Comparison of ENCODE assay signal across 22 cellular contexts in the genomic region with DNA sequence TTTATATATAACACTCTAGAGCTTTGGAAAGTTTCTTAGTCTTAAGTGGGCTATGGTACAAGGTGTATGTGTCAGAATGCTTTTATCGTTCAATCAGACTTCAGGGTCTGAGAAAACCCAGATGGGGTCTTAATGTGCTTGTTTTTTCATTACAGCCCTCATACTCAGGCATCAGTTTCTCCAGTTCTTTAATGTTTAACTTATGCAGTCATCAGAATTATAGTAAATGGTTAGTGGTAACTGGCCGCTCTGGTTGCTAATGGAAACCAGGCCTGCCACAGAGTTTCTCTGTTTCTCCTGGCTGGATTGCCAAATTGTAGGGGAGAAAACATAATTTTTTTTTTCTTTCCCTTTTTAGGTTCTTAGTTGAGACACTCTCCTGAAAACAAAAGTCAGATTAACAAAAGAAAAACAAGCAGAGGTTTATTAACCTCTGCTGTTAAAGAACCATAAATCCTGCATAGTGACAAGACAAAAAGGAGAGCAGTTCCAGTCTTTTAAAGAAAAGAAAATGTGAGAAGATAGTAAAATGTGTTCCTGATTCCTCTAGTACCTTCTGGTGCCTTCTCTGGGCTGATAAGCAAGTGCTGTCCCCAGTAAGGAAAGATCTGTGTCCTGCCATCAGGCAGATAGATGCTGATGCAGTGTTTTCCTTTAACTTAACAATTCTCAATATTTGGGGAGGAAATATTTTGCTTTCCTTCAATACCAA. TPM values are rescaled to one million over a fixed set of nuclear protein-coding genes. Genes with fewer than 3 reads are reported as not detected.
DNase-seq lines count a peak whose midpoint lies in the region; FAIRE-seq and TF ChIP-seq lines count a peak whose summit lies in the region.
"Had no signal": no experiment of that assay in that cellular context is flagged by ENCODE, and none has a peak within 500 bp of the region (broad histone marks: within the 10 kb centered on the region; RNA-seq: fewer than 3 reads in every experiment).

No MANE protein-coding gene starts in this region.

- no peak for FAIRE-seq in astrocyte (lab: Jason Lieb, UNC)
- FAIRE-seq: A204.1, GM19239, HTR-8/SVneo had no signal

- TF ChIP-seq CTCF in astrocyte (IDR thresholded peaks at IDR 0.05; ENCODE audit: insufficient read depth, low read depth, low read length) (no peak), osteocyte (IDR thresholded peaks at IDR 0.05) (no peak)

- H3K9ac ChIP-seq in astrocyte (ENCODE audit: low read length), result no peak overlapping the region

- no peaks in the 10 kb centered on the region for H3K36me3 ChIP-seq in astrocyte (ENCODE audit: insufficient read depth, low read length)

- no peaks in the 10 kb centered on the region for H3K36me3 Mint-ChIP-seq in astrocyte (ENCODE audit: low read depth, unreplicated experiment)
- no peaks in the 10 kb centered on the region for H3K36me3 Mint-ChIP-seq in osteocyte (ENCODE audit: unreplicated experiment)
- H3K36me3 Mint-ChIP-seq in activated T-cell treated with anti-CD3 and anti-CD28 coated beads, Interleukin-2, amount 50 U/mL, for 24 hours (ENCODE audit: low read depth), result no peaks in the 10 kb centered on the region
- H3K36me3 Mint-ChIP-seq: IgD-negative memory B cell had no signal

- no peaks in the 10 kb centered on the region for H3K27me3 Mint-ChIP-seq in astrocyte (ENCODE audit: low read depth, unreplicated experiment)
- H3K27me3 Mint-ChIP-seq in osteocyte (ENCODE audit: unreplicated experiment), result peaks cover 25% of the 10 kb centered on the region
- peaks cover 25% of the 10 kb centered on the region for H3K27me3 Mint-ChIP-seq in activated T-cell treated with anti-CD3 and anti-CD28 coated beads, Interleukin-2, amount 50 U/mL, for 24 hours

- H3K27ac Mint-ChIP-seq in astrocyte (ENCODE audit: unreplicated experiment) (peak overlapping the region; percentile 58), osteocyte (ENCODE audit: unreplicated experiment) (no peak overlapping the region)
- H3K27ac Mint-ChIP-seq in activated T-cell treated with anti-CD3 and anti-CD28 coated beads, Interleukin-2, amount 50 U/mL, for 24 hours, result no peak overlapping the region
- H3K27ac Mint-ChIP-seq: IgD-negative memory B cell had no signal

- no peak overlapping the region for H2AFZ ChIP-seq in astrocyte (ENCODE audit: low read depth, low read length)

- no peak overlapping the region for H3K4me3 Mint-ChIP-seq in astrocyte (ENCODE audit: unreplicated experiment)
- no peak overlapping the region for H3K4me3 Mint-ChIP-seq in osteocyte (ENCODE audit: unreplicated experiment)
- no peak overlapping the region for H3K4me3 Mint-ChIP-seq in activated T-cell treated with anti-CD3 and anti-CD28 coated beads, Interleukin-2, amount 50 U/mL, for 24 hours
- H3K4me3 Mint-ChIP-seq: IgD-negative memory B cell had no signal

- in situ Hi-C loops in Caki2 (cut with HindIII; ENCODE audit: low pct_unique_long_range_greater_than_20kb, low sequenced_read_pairs), result no loop called here

- no peak overlapping the region for H3K27ac ChIP-seq in astrocyte (ENCODE audit: low read depth, low read length)
- H3K27ac ChIP-seq: HL-60, SK-N-MC had no signal

- no peaks in the 10 kb centered on the region for H3K27me3 ChIP-seq in astrocyte (ENCODE audit: insufficient read depth, low read length)

- H3K79me2 ChIP-seq in astrocyte (ENCODE audit: insufficient read depth, low read length), result no peaks in the 10 kb centered on the region

- H4K20me1 ChIP-seq in astrocyte (ENCODE audit: insufficient read depth, low read length), result no peaks in the 10 kb centered on the region

- H3K4me1 Mint-ChIP-seq in astrocyte (ENCODE audit: low read depth, unreplicated experiment) (peaks cover 2% of the 10 kb centered on the region), osteocyte (ENCODE audit: unreplicated experiment) (no peaks in the 10 kb centered on the region)
- H3K4me1 Mint-ChIP-seq in activated T-cell treated with anti-CD3 and anti-CD28 coated beads, Interleukin-2, amount 50 U/mL, for 24 hours (ENCODE audit: low read depth), result peaks cover 2% of the 10 kb centered on the region
- H3K4me1 Mint-ChIP-seq: IgD-negative memory B cell had no signal

- H3K9me3 Mint-ChIP-seq in astrocyte (ENCODE audit: unreplicated experiment) (peaks cover 6% of the 10 kb centered on the region), osteocyte (ENCODE audit: unreplicated experiment) (no peaks in the 10 kb centered on the region)
- no peaks in the 10 kb centered on the region for H3K9me3 Mint-ChIP-seq in activated T-cell treated with anti-CD3 and anti-CD28 coated beads, Interleukin-2, amount 50 U/mL, for 24 hours

- DNase-seq in Caki2 (ENCODE audit: low read depth), result peak; percentile 7
- no peak for DNase-seq in astrocyte (ENCODE audit: low read depth)
- DNase-seq in glomerular visceral epithelial cell (ENCODE audit: extremely low spot score), result peak; percentile 44
- DNase-seq in osteocyte (ENCODE audit: extremely low spot score, unreplicated experiment), result peak; percentile 6
- DNase-seq in NCI-H1694 (lab: John Stamatoyannopoulos, UW), result no peak
- no peak for DNase-seq in activated T-cell treated with anti-CD3 and anti-CD28 coated beads, Interleukin-2, amount 50 U/mL, for 24 hours
- no peak for DNase-seq in NCI-H1694 treated with DMSO at 0.1 percent for 48 hours (lab: John Stamatoyannopoulos, UW)
- DNase-seq in NCI-H2227 treated with DMSO at 0.1 percent for 48 hours (lab: John Stamatoyannopoulos, UW), result no peak
- DNase-seq: C1 segment of cervical spinal cord, DMS 273 treated with DMSO at 0.1 percent for 48 hours, H7, NCI-H2029, NCI-H2171 treated with DMSO at 0.1 percent for 48 hours, NCI-H82 had no signal

- no peaks in the 10 kb centered on the region for H3K9me3 ChIP-seq in astrocyte (ENCODE audit: insufficient read depth, low read depth, low read length)

- no peak overlapping the region for H3K4me3 ChIP-seq in astrocyte (ENCODE audit: insufficient read depth, low read depth, low read length)
- H3K4me3 ChIP-seq: SK-N-MC had no signal

- H3K4me1 ChIP-seq in astrocyte (ENCODE audit: insufficient read depth, low read length), result no peaks in the 10 kb centered on the region

- H3K4me2 ChIP-seq in astrocyte (ENCODE audit: low read length), result no peak overlapping the region

RNA-seq across cellular contexts. Expression of a gene that starts 21.5 kb away (rescaled TPM):
- 204 and 205 TPM in 2 replicates for total RNA-seq in Caki2 (2014; rRNA removed; shearing (Covaris generic); ENCODE audit: low replicate concordance)
- 128 and 143 TPM in 2 replicates for total RNA-seq in astrocyte
- 105 and 106 TPM in 2 replicates for total RNA-seq in osteocyte

RNA-seq across cellular contexts. Expression of a gene that starts 55.8 kb away (rescaled TPM):
- total RNA-seq in Caki2 (2014; rRNA removed; shearing (Covaris generic); ENCODE audit: low replicate concordance), result not detected in 2 replicates
- total RNA-seq in astrocyte, result not detected in 2 replicates
- total RNA-seq in osteocyte, result not detected in 2 replicates
- total RNA-seq: H7, LHCN-M2, NCI-H460 had no signal

Comparison
In these comparisons a context has a peak if more than half of its experiments do, and no peak if none do; other contexts are left out.
1. DNase-seq: peak in Caki2 (single experiment), glomerular visceral epithelial cell (single experiment) and osteocyte (single experiment); none in astrocyte (single experiment), NCI-H1694 (single experiment), activated T-cell treated with anti-CD3 and anti-CD28 coated beads, Interleukin-2, amount 50 U/mL, for 24 hours (single experiment), NCI-H1694 treated with DMSO at 0.1 percent for 48 hours (single experiment) and NCI-H2227 treated with DMSO at 0.1 percent for 48 hours (single experiment).